Comparison of ENCODE assay signal across 8 cellular contexts in the genomic region with DNA sequence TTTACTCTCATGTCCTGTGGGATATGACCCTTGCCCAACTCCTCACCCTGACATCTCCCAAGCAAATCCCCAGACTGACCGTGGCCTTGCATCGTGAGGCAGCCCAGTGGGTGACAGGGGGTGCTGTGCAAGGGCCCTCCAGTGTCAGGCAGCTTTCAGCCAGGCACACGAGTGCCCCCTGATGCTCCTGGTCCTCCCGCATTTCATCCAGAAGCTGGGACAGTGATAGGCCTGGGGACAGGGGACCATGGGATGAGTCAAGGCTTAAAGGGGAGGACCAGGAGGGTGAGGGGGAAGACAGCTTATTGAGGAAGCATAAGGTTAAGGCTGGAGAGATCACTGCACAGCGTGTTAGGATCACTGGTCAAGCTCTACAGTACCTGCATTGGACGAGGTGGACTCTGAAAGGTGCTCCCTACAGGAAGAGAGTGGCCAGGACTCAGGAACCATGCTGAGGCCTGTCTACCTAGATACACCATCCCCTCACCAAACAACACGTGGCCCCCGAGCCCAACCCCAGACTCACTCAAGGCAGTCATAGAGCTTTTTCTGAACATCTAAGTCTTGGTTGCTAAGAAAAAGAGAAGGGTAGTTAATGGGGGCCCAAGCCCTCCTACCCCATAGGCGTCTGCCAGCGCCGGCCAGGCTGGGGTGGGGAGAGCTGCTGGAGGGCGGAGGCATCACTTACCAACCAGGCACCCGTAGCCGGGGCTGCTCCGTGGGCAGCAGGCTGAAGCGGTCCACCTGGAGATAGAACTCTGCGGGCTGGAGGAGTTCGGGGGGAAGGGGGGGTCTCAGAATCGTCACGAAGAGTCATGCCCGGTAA. TPM values are rescaled to one million over a fixed set of nuclear protein-coding genes. Genes with fewer than 3 reads are reported as not detected.
A peak's percentile ranks its signal among the peaks of the same experiment; 100 is the strongest.
DNase-seq lines count a peak whose midpoint lies in the region; ATAC-seq and TF ChIP-seq lines count a peak whose summit lies in the region.

No MANE protein-coding gene starts in this region.

- H3K27me3 ChIP-seq in DOHH2 (ENCODE audit: control insufficient read depth, low read length) (no peaks in the 10 kb centered on the region), RWPE2 (ENCODE audit: insufficient read depth, poor library complexity, severe bottlenecking) (peaks cover 13% of the 10 kb centered on the region), esophagus (ENCODE audit: control insufficient read depth in 1 of 2, insufficient read depth in 2 of 2, low read length in 2 of 2) (peaks cover 0 to 5% of the 10 kb centered on the region in 2 donors)

- H3K36me3 ChIP-seq in DOHH2 (ENCODE audit: control insufficient read depth, low read length) = peaks cover 73% of the 10 kb centered on the region
- peaks cover 10% of the 10 kb centered on the region for H3K36me3 ChIP-seq in RWPE2 (ENCODE audit: low read depth)
- peaks cover 2 to 17% of the 10 kb centered on the region in 2 donors for H3K36me3 ChIP-seq in esophagus (ENCODE audit: control insufficient read depth in 2 of 2, insufficient read depth in 2 of 2, low read length in 1 of 2)

- TF ChIP-seq CTCF in DOHH2 (IDR thresholded peaks at IDR 0.05; ENCODE audit: low read depth, low read length, poor library complexity, severe bottlenecking) = no peak
- no peak for TF ChIP-seq CTCF in RWPE2 (IDR thresholded peaks at IDR 0.05; ENCODE audit: poor library complexity, severe bottlenecking)
- TF ChIP-seq CTCF in progenitor cell of endocrine pancreas (IDR thresholded peaks at IDR 0.05; ENCODE audit: unreplicated experiment) = no peak

- peak overlapping the region; percentile 79 for H3K27ac ChIP-seq in DOHH2 (ENCODE audit: low read depth, low read length)
- peak overlapping the region; percentile 57 for H3K27ac ChIP-seq in RWPE2 (ENCODE audit: poor library complexity, severe bottlenecking)
- no peak overlapping the region for H3K27ac ChIP-seq in esophagus (ENCODE audit: low read depth in 2 of 2, low read length in 1 of 2)

- H3K36me3 Mint-ChIP-seq in progenitor cell of endocrine pancreas (ENCODE audit: insufficient read depth) = peaks cover under 1% of the 10 kb centered on the region

- ATAC-seq in RWPE2 (ENCODE audit: low read depth) = no peak; the same call in 2 of the 3 replicates
- no peak for ATAC-seq in left lobe of liver

- peaks cover 4% of the 10 kb centered on the region; the same call in 1 of the 2 replicates for H4K20me1 ChIP-seq in DOHH2 (ENCODE audit: control insufficient read depth, insufficient read depth, low read depth, low read length)

- H3K9me2 ChIP-seq in DOHH2 (replicated peaks; ENCODE audit: control insufficient read depth, low read length) = no peaks in the 10 kb centered on the region

- peaks cover 29% of the 10 kb centered on the region for H3K79me2 ChIP-seq in DOHH2 (ENCODE audit: control insufficient read depth, low read length)

- peaks cover 16% of the 10 kb centered on the region for H3K27me3 Mint-ChIP-seq in progenitor cell of endocrine pancreas

- H3K4me2 ChIP-seq in DOHH2 (ENCODE audit: low read length) = peak overlapping the region; percentile 94

- H3K4me1 ChIP-seq in DOHH2 (ENCODE audit: control insufficient read depth, low read length) = peaks cover 24% of the 10 kb centered on the region
- no peaks in the 10 kb centered on the region for H3K4me1 ChIP-seq in RWPE2 (ENCODE audit: insufficient read depth, poor library complexity, severe bottlenecking)
- H3K4me1 ChIP-seq in esophagus (ENCODE audit: control insufficient read depth in 2 of 2, insufficient read depth in 2 of 2, low read length in 1 of 2) = peaks cover 0 to 19% of the 10 kb centered on the region in 2 donors

- whole genome bisulfite sequencing in esophagus, 2 donors = 33 to 35% methylated on average over 21 of the region's 21 CpGs

- peaks cover 10% of the 10 kb centered on the region for H3K4me1 Mint-ChIP-seq in progenitor cell of endocrine pancreas (ENCODE audit: low read depth)

- H3K9me3 Mint-ChIP-seq in progenitor cell of endocrine pancreas (ENCODE audit: low read depth) = no peaks in the 10 kb centered on the region

- no peak overlapping the region for H3K27ac Mint-ChIP-seq in progenitor cell of endocrine pancreas

- no peak for DNase-seq in RWPE2 (ENCODE audit: low spot score)
- no peak for DNase-seq in progenitor cell of endocrine pancreas (ENCODE audit: low spot score, unreplicated experiment)
- no peak for DNase-seq in left lobe of liver (ENCODE audit: low spot score)
- DNase-seq in ecto neural progenitor cell (ENCODE audit: low spot score) = no peak
- no peak for DNase-seq in hippocampal formation (lab: John Stamatoyannopoulos, UW)
- DNase-seq in DMS79 treated with DMSO at 0.1 percent for 48 hours (lab: John Stamatoyannopoulos, UW) = no peak

- H3K9me3 ChIP-seq in DOHH2 (ENCODE audit: control insufficient read depth, insufficient read depth, low read length) (no peaks in the 10 kb centered on the region), RWPE2 (ENCODE audit: severe bottlenecking) (no peaks in the 10 kb centered on the region), esophagus (ENCODE audit: control insufficient read depth in 2 of 2, insufficient read depth in 1 of 2, low read depth in 1 of 2, low read length in 1 of 2) (no peaks in the 10 kb centered on the region)

- H3K4me3 ChIP-seq in DOHH2 (ENCODE audit: low read length) = peak overlapping the region; percentile 98
- peak overlapping the region; percentile 85 for H3K4me3 ChIP-seq in RWPE2 (ENCODE audit: severe bottlenecking)
- H3K4me3 ChIP-seq in esophagus (ENCODE audit: low read depth in 1 of 2, low read length in 2 of 2) = peak overlapping the region; percentile 66 to 85

- H3F3A ChIP-seq in DOHH2 (ENCODE audit: control insufficient read depth, insufficient read depth) = peaks cover 3% of the 10 kb centered on the region; the same call in 1 of the 2 replicates

- H3K4me3 Mint-ChIP-seq in progenitor cell of endocrine pancreas (ENCODE audit: low read depth) = peak overlapping the region; percentile 88

RNA-seq across cellular contexts. Expression of a gene that starts 1.0 kb away (rescaled TPM):
- polyA plus RNA-seq in esophagus = 10 to 100 TPM in 1 of 2 donors, 1 to 10 TPM in 1; 6.7 to 10.3 TPM
- total RNA-seq in progenitor cell of endocrine pancreas (32.7 and 34.7 TPM in 2 replicates), left lobe of liver (5.0 TPM)

RNA-seq across cellular contexts. Expression of a gene that starts 1.7 kb away (rescaled TPM):
- polyA plus RNA-seq in esophagus = 1 to 10 TPM; 1.2 to 1.7 TPM
- total RNA-seq in progenitor cell of endocrine pancreas (5.6 and 6.4 TPM in 2 replicates), left lobe of liver (3.4 TPM)

RNA-seq across cellular contexts. Expression of a gene that starts 7.5 kb away (rescaled TPM):
- polyA plus RNA-seq in esophagus = 10 to 100 TPM; 10.6 to 16.0 TPM
- total RNA-seq in progenitor cell of endocrine pancreas (25.1 and 26.1 TPM in 2 replicates), left lobe of liver (10.6 TPM)

RNA-seq across cellular contexts. Expression of a gene that starts 7.6 kb away (rescaled TPM):
- polyA plus RNA-seq in esophagus = 1 to 10 TPM; 1.8 to 2.0 TPM
- total RNA-seq in progenitor cell of endocrine pancreas (2.5 and 2.6 TPM in 2 replicates), left lobe of liver (5.5 TPM)

RNA-seq across cellular contexts. Expression of a gene that starts 14.1 kb away (rescaled TPM):
- 1 to 10 TPM; 1.2 to 4.3 TPM for polyA plus RNA-seq in esophagus
- 11.8 and 14.2 TPM in 2 replicates for total RNA-seq in progenitor cell of endocrine pancreas
- 1.1 TPM for total RNA-seq in left lobe of liver

Comparison
In these comparisons a context has a peak if more than half of its experiments do, and no peak if none do; other contexts are left out.
1. H3K27ac ChIP-seq: peak in DOHH2 (single experiment) and RWPE2 (single experiment); none in esophagus (0 of 2).
2. Peak in every context shown above with its lines, with median percentiles within 50 percentile points of each other: H3K4me3 ChIP-seq.